In the genomic region with DNA sequence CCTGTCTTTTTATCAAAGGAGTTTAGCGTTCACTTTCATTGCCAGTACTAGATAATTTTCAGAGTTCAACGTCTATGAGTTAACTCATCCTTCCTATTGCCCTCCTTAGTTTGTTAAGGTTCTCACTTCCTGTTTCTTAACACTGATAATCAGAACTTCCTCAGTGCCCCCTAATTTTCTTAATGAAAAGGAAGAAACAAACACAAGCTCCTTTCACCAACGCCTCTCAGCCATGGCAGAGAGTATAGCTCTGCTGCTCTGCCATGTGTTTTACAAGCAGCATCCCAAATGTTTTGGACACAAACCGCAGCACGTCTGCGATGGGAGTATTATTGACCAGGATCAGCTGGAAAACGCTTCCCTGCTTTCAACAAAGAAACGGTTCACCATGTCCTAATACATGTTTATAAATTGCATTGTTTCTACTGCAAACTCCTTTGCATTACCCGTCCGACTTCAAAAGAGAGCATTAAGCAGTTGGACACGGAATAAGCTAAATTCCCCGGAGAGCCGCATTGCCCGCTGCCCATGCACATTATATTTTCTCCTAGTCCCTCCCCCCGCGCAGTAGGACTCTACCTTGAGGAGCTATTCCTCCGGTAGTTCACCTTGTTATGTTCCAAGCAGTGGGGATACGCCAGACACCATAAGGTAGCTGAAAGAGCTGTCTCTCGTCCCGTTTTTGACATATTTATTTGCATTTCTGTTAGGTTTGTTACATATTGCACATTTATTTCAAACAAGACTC, we compare ENCODE assay signal across 16 cellular contexts. TPM values are rescaled to one million over a fixed set of nuclear protein-coding genes. Genes with fewer than 3 reads are reported as not detected.
DNase-seq lines count a peak whose midpoint lies in the region; ATAC-seq and TF ChIP-seq lines count a peak whose summit lies in the region.
"Had no signal": no experiment of that assay in that cellular context is flagged by ENCODE, and none has a peak within 500 bp of the region (broad histone marks: within the 10 kb centered on the region; RNA-seq: fewer than 3 reads in every experiment).

No MANE protein-coding gene starts in this region.

- H3K9me3 ChIP-seq in A673 (ENCODE audit: low read depth, low read length, poor library complexity, severe bottlenecking) (no peaks in the 10 kb centered on the region), HAP-1 (no peaks in the 10 kb centered on the region)
- H3K9me3 ChIP-seq: colonic mucosa had no signal

- H3K36me3 ChIP-seq in A673 (ENCODE audit: insufficient read depth, low read length, poor library complexity, severe bottlenecking) (no peaks in the 10 kb centered on the region), HAP-1 (replicated peaks) (no peaks in the 10 kb centered on the region)
- H3K36me3 ChIP-seq: colonic mucosa had no signal

- in situ Hi-C loops in HAP-1 (cut with MboI; ENCODE audit: low sequenced_read_pairs): loop anchor here (25.0 kb wide), 1 partner anchor 191 kb away; no protein-coding TSS in a partner anchor

- no peak for TF ChIP-seq CTCF in A673 (conservative IDR thresholded peaks at IDR 0.05; ENCODE audit: low read depth, low read length)

- peak overlapping the region; percentile 74 for H3K4me3 ChIP-seq in A673 (ENCODE audit: low read depth, low read length, poor library complexity, severe bottlenecking)
- peak overlapping the region; percentile 42 for H3K4me3 ChIP-seq in HAP-1
- H3K4me3 ChIP-seq: colonic mucosa, lung had no signal

- CTCF ChIA-PET in A673 (lab: Charles Lee): interaction anchor here (1.5 kb wide), 1 partner anchor 176 kb away, joined by 5 read pairs; no protein-coding TSS in a partner anchor

- no peak for ATAC-seq in HG02623 (IDR thresholded peaks at IDR 0.05; ENCODE audit: unreplicated experiment)

- peak overlapping the region; percentile 87 for H3K27ac ChIP-seq in A673 (ENCODE audit: low read depth, low read length, poor library complexity, severe bottlenecking)
- H3K27ac ChIP-seq: colonic mucosa had no signal

- DNase-seq in A673 (ENCODE audit: low spot score) (peak; percentile 86), HAP-1 (ENCODE audit: low spot score in 2 of 2) (peak; percentile 38 to 65), SK-N-DZ (ENCODE audit: low spot score) (peak; percentile 36), iPS-NIHi11 (ENCODE audit: low spot score) (peak; percentile 7), activated gamma-delta T cell treated with Interleukin-2 at 50 U/mL for 16 hours (no peak), CD1c-positive myeloid dendritic cell (ENCODE audit: extremely low spot score) (no peak), NCI-H187 (lab: John Stamatoyannopoulos, UW) (no peak)
- DNase-seq: activated CD4-positive, alpha-beta memory T cell treated with anti-CD3 and anti-CD28 coated beads, Interleukin-2, amount 10 ng/mL, durations not matched to agents 7 days and 5 days; activated naive CD4-positive, alpha-beta T cell treated with Interleukin-2 at 50 U/mL for 16 hours; colonic mucosa; foreskin fibroblast; HCEC 1CT had no signal

- intact Hi-C loops in A673 (cut with micrococcal nuclease; ENCODE audit: unreplicated experiment): loop anchor here (2.0 to 10.0 kb wide), 3 partner anchors 439 to 979 kb away; no protein-coding TSS in a partner anchor

- POLR2A ChIA-PET in A673 (lab: Charles Lee; ENCODE audit: low non-redundant PET): interaction anchor here (0.7 to 0.8 kb wide), 3 partner anchors 175 to 204 kb away, joined by 3 to 5 read pairs (median 3); no protein-coding TSS in a partner anchor

- peaks cover 17% of the 10 kb centered on the region for H3K4me1 ChIP-seq in A673 (ENCODE audit: insufficient read depth, low read length, poor library complexity, severe bottlenecking)
- H3K4me1 ChIP-seq in HAP-1: peaks cover 21% of the 10 kb centered on the region
- H3K4me1 ChIP-seq: colonic mucosa had no signal

- H3K27me3 ChIP-seq in A673 (replicated peaks; ENCODE audit: insufficient read depth, low read depth, low read length, poor library complexity) (no peaks in the 10 kb centered on the region), HAP-1 (ENCODE audit: low read depth) (no peaks in the 10 kb centered on the region)
- H3K27me3 ChIP-seq: colonic mucosa had no signal

- TSS peak; percentile 11 for BruUV-seq in A673 (replicated peaks; lab: Mats Ljungman, UMichigan)

RNA-seq across cellular contexts. Expression of gene OLFM3, which starts 0.6 kb away (rescaled TPM):
- total RNA-seq in A673 (2021): 85.0 and 88.7 TPM in 2 replicates
- polyA plus RNA-seq in SK-N-DZ (2014; cell fraction: cytosol; rRNA removed): 3.0 and 3.2 TPM in 2 replicates
- polyA plus RNA-seq in SK-N-DZ (2014; cell fraction: nucleus; rRNA removed): 1.2 and 1.6 TPM in 2 replicates
- total RNA-seq: activated CD4-positive, alpha-beta memory T cell treated with anti-CD3 and anti-CD28 coated beads, Interleukin-2, amount 10 ng/mL, durations not matched to agents 7 days and 5 days; pulmonary artery endothelial cell; subcutaneous adipose tissue had no signal
- polyA plus RNA-seq: lung had no signal

Comparison
In these comparisons a context has a peak if more than half of its experiments do, and no peak if none do; other contexts are left out.
1. DNase-seq: peak in A673 (single experiment), HAP-1 (2 of 2), SK-N-DZ (single experiment) and iPS-NIHi11 (single experiment); none in activated gamma-delta T cell treated with Interleukin-2 at 50 U/mL for 16 hours (single experiment), CD1c-positive myeloid dendritic cell (single experiment) and NCI-H187 (0 of 2).